Comparison of ENCODE assay signal across 41 cellular contexts in genomic region chr22:45092644-45093043, GRCh38.
"Had no signal": no experiment of that assay in that cellular context is flagged by ENCODE, and none has a peak within 500 bp of the region (broad histone marks: within the 10 kb centered on the region; RNA-seq: fewer than 3 reads in every experiment).

No MANE protein-coding gene starts in this region.

- H3K36me3 Mint-ChIP-seq: activated naive CD4-positive, alpha-beta T cell treated with anti-CD3 and anti-CD28 coated beads, Interleukin-2, amount 10 ng/mL, durations not matched to agents 7 days and 5 days; activated naive CD4-positive, alpha-beta T cell treated with anti-CD3 and anti-CD28 coated beads, Interleukin-2, amount 50 U/mL, for 24 hours; activated naive CD4-positive, alpha-beta T cell treated with anti-CD3 and anti-CD28 coated beads, Interleukin-2, amount 50 U/mL, for 72 hours; activated naive CD8-positive, alpha-beta T cell; activated naive CD8-positive, alpha-beta T cell treated with anti-CD3 and anti-CD28 coated beads for 36 hours; activated naive CD8-positive, alpha-beta T cell treated with anti-CD3 and anti-CD28 coated beads, Interleukin-2, amount 10 ng/mL, durations not matched to agents 7 days and 5 days; brain had no signal

- H3K4me3 ChIP-seq: adrenal gland, ascending aorta, body of pancreas, breast epithelium, cardiac muscle cell had no signal

- H3K9me3 Mint-ChIP-seq: activated naive CD4-positive, alpha-beta T cell treated with anti-CD3 and anti-CD28 coated beads, Interleukin-2, amount 10 ng/mL, durations not matched to agents 7 days and 5 days; activated naive CD4-positive, alpha-beta T cell treated with anti-CD3 and anti-CD28 coated beads, Interleukin-2, amount 50 U/mL, for 24 hours; activated naive CD4-positive, alpha-beta T cell treated with anti-CD3 and anti-CD28 coated beads, Interleukin-2, amount 50 U/mL, for 72 hours; activated naive CD8-positive, alpha-beta T cell treated with anti-CD3 and anti-CD28 coated beads for 36 hours; activated naive CD8-positive, alpha-beta T cell treated with anti-CD3 and anti-CD28 coated beads, Interleukin-2, amount 10 ng/mL, durations not matched to agents 7 days and 5 days; activated naive CD8-positive, alpha-beta T cell treated with anti-CD3 and anti-CD28 coated beads, Interleukin-2, amount 50 U/mL, for 24 hours; activated T-cell treated with anti-CD3 and anti-CD28 coated beads, Interleukin-2, amount 50 U/mL, for 4 hours; activated T-cell treated with anti-CD3 and anti-CD28 coated beads, Interleukin-2, amount 50 U/mL, for 72 hours; activated T-helper 1 cell treated with anti-CD3 and anti-CD28 coated beads, Interleukin-12 subunit alpha, Interleukin-12 subunit beta, Interleukin-2, Interleukin-4 antibody, amounts not matched to agents 30 ng/mL and 10 ng/mL and 1 ng/mL, durations not matched to agents 14 hours and 24 hours and 36 hours; activated T-helper 17 cell treated with anti-CD3 and anti-CD28 coated beads, Interleukin-2, amount 50 U/mL, for 72 hours; activated T-helper 2 cell treated with anti-CD3 and anti-CD28 coated beads, Interferon-gamma antibody, Interleukin-2, Interleukin-4, amounts not matched to agents 10 μg/mL and 5 μg/mL and 100 μg/mL, durations not matched to agents 14 hours and 24 hours and 36 hours; central memory CD8-positive, alpha-beta T cell had no signal

- H3K27ac Mint-ChIP-seq: activated naive CD4-positive, alpha-beta T cell treated with anti-CD3 and anti-CD28 coated beads for 36 hours; activated naive CD4-positive, alpha-beta T cell treated with anti-CD3 and anti-CD28 coated beads, Interleukin-2, amount 10 ng/mL, durations not matched to agents 7 days and 5 days; activated naive CD4-positive, alpha-beta T cell treated with anti-CD3 and anti-CD28 coated beads, Interleukin-2, amount 50 U/mL, for 24 hours; activated naive CD4-positive, alpha-beta T cell treated with anti-CD3 and anti-CD28 coated beads, Interleukin-2, amount 50 U/mL, for 72 hours; activated naive CD8-positive, alpha-beta T cell; activated naive CD8-positive, alpha-beta T cell treated with anti-CD3 and anti-CD28 coated beads for 36 hours; activated naive CD8-positive, alpha-beta T cell treated with anti-CD3 and anti-CD28 coated beads, Interleukin-2, amount 10 ng/mL, durations not matched to agents 7 days and 5 days; activated naive CD8-positive, alpha-beta T cell treated with anti-CD3 and anti-CD28 coated beads, Interleukin-2, amount 50 U/mL, for 24 hours; activated T-cell treated with anti-CD3 and anti-CD28 coated beads, Interleukin-2, amount 50 U/mL, for 24 hours; activated T-cell treated with anti-CD3 and anti-CD28 coated beads, Interleukin-2, amount 50 U/mL, for 72 hours; activated T-helper 1 cell treated with anti-CD3 and anti-CD28 coated beads, Interleukin-12 subunit alpha, Interleukin-12 subunit beta, Interleukin-2, Interleukin-4 antibody, amounts not matched to agents 30 ng/mL and 10 ng/mL and 1 ng/mL, durations not matched to agents 14 hours and 24 hours and 36 hours; activated T-helper 17 cell treated with anti-CD3 and anti-CD28 coated beads, Interleukin-2, amount 50 U/mL, for 72 hours; activated T-helper 2 cell treated with anti-CD3 and anti-CD28 coated beads, Interferon-gamma antibody, Interleukin-2, Interleukin-4, amounts not matched to agents 10 μg/mL and 5 μg/mL and 100 μg/mL, durations not matched to agents 14 hours and 24 hours and 36 hours; brain had no signal

- H3K36me3 ChIP-seq: adrenal gland, ascending aorta, brain microvascular endothelial cell, breast epithelium, cardiac muscle cell had no signal

- H3K4me1 Mint-ChIP-seq: activated naive CD4-positive, alpha-beta T cell treated with anti-CD3 and anti-CD28 coated beads, Interleukin-2, amount 10 ng/mL, durations not matched to agents 7 days and 5 days; activated naive CD8-positive, alpha-beta T cell treated with anti-CD3 and anti-CD28 coated beads for 36 hours; activated naive CD8-positive, alpha-beta T cell treated with anti-CD3 and anti-CD28 coated beads, Interleukin-2, amount 10 ng/mL, durations not matched to agents 7 days and 5 days; activated naive CD8-positive, alpha-beta T cell treated with anti-CD3 and anti-CD28 coated beads, Interleukin-2, amount 50 U/mL, for 24 hours had no signal

- DNase-seq: activated effector memory CD4-positive, alpha-beta T cell treated with anti-CD3 and anti-CD28 coated beads, Interleukin-2, amount 50 U/mL, for 16 hours; activated effector memory CD4-positive, alpha-beta T cell treated with Interleukin-2 at 50 U/mL for 16 hours; activated gamma-delta T cell; activated gamma-delta T cell treated with Interleukin-2 at 50 U/mL for 16 hours; activated naive CD4-positive, alpha-beta T cell; activated naive CD4-positive, alpha-beta T cell treated with anti-CD3 and anti-CD28 coated beads for 36 hours; activated naive CD4-positive, alpha-beta T cell treated with anti-CD3 and anti-CD28 coated beads, Interleukin-2, amount 10 ng/mL, durations not matched to agents 7 days and 5 days; activated naive CD4-positive, alpha-beta T cell treated with anti-CD3 and anti-CD28 coated beads, Interleukin-2, amount 50 U/mL, for 16 hours; activated naive CD4-positive, alpha-beta T cell treated with Interleukin-2 at 50 U/mL for 16 hours; activated naive CD8-positive, alpha-beta T cell treated with anti-CD3 and anti-CD28 coated beads for 36 hours; activated naive CD8-positive, alpha-beta T cell treated with anti-CD3 and anti-CD28 coated beads, Interleukin-2, amount 10 ng/mL, durations not matched to agents 7 days and 5 days; activated naive CD8-positive, alpha-beta T cell treated with anti-CD3 and anti-CD28 coated beads, Interleukin-2, amount 50 U/mL, for 24 hours; activated T-cell treated with anti-CD3 and anti-CD28 coated beads for 4 hours; activated T-cell treated with anti-CD3 and anti-CD28 coated beads, Interleukin-2, amount 50 U/mL, for 1 hour; activated T-cell treated with anti-CD3 and anti-CD28 coated beads, Interleukin-2, amount 50 U/mL, for 24 hours; activated T-cell treated with anti-CD3 and anti-CD28 coated beads, Interleukin-2, amount 50 U/mL, for 4 hours; activated T-cell treated with anti-CD3 and anti-CD28 coated beads, Interleukin-2, amount 50 U/mL, for 48 hours; activated T-cell treated with anti-CD3 and anti-CD28 coated beads, Interleukin-2, amount 50 U/mL, for 72 hours; adrenal gland; amniotic stem cell; amygdala; anterior cingulate cortex; aorta; body of pancreas; brain microvascular endothelial cell; caudate nucleus; central memory CD4-positive, alpha-beta T cell; cerebellar nuclear complex had no signal

- H3K4me1 ChIP-seq: adrenal gland, ascending aorta, body of pancreas, breast epithelium had no signal

- FAIRE-seq: astrocyte, bronchial epithelial cell had no signal

- H3K27me3 ChIP-seq: adrenal gland, brain microvascular endothelial cell, cardiac muscle cell had no signal

- H3K27ac ChIP-seq: adrenal gland, ascending aorta, body of pancreas, brain microvascular endothelial cell, breast epithelium, cardiac muscle cell had no signal

- ATAC-seq: activated naive CD4-positive, alpha-beta T cell treated with anti-CD3 and anti-CD28 coated beads, Interleukin-2, amount 50 U/mL, for 72 hours; activated naive CD8-positive, alpha-beta T cell treated with anti-CD3 and anti-CD28 coated beads, Interleukin-2, amount 50 U/mL, for 24 hours; activated T-cell treated with anti-CD3 and anti-CD28 coated beads, Interleukin-2, amount 50 U/mL, for 4 hours; activated T-cell treated with anti-CD3 and anti-CD28 coated beads, Interleukin-2, amount 50 U/mL, for 72 hours; activated T-helper 17 cell treated with anti-CD3 and anti-CD28 coated beads, Interleukin-2, amount 50 U/mL, for 72 hours; body of pancreas had no signal

- H3K9me3 ChIP-seq: adrenal gland, ascending aorta, body of pancreas had no signal

- H3K4me3 Mint-ChIP-seq: activated naive CD4-positive, alpha-beta T cell treated with anti-CD3 and anti-CD28 coated beads for 36 hours; activated naive CD4-positive, alpha-beta T cell treated with anti-CD3 and anti-CD28 coated beads, Interleukin-2, amount 10 ng/mL, durations not matched to agents 7 days and 5 days; activated naive CD4-positive, alpha-beta T cell treated with anti-CD3 and anti-CD28 coated beads, Interleukin-2, amount 50 U/mL, for 24 hours; activated naive CD8-positive, alpha-beta T cell; activated naive CD8-positive, alpha-beta T cell treated with anti-CD3 and anti-CD28 coated beads for 36 hours; activated naive CD8-positive, alpha-beta T cell treated with anti-CD3 and anti-CD28 coated beads, Interleukin-2, amount 10 ng/mL, durations not matched to agents 7 days and 5 days; activated naive CD8-positive, alpha-beta T cell treated with anti-CD3 and anti-CD28 coated beads, Interleukin-2, amount 50 U/mL, for 24 hours; activated T-cell treated with anti-CD3 and anti-CD28 coated beads, Interleukin-2, amount 50 U/mL, for 24 hours; activated T-cell treated with anti-CD3 and anti-CD28 coated beads, Interleukin-2, amount 50 U/mL, for 4 hours; activated T-cell treated with anti-CD3 and anti-CD28 coated beads, Interleukin-2, amount 50 U/mL, for 72 hours; activated T-helper 1 cell treated with anti-CD3 and anti-CD28 coated beads, Interleukin-12 subunit alpha, Interleukin-12 subunit beta, Interleukin-2, Interleukin-4 antibody, amounts not matched to agents 30 ng/mL and 10 ng/mL and 1 ng/mL, durations not matched to agents 14 hours and 24 hours and 36 hours; activated T-helper 17 cell treated with anti-CD3 and anti-CD28 coated beads, Interleukin-2, amount 50 U/mL, for 72 hours; brain; central memory CD8-positive, alpha-beta T cell had no signal
